Comparison of ENCODE assay signal across 1 cellular context in the genomic region with DNA sequence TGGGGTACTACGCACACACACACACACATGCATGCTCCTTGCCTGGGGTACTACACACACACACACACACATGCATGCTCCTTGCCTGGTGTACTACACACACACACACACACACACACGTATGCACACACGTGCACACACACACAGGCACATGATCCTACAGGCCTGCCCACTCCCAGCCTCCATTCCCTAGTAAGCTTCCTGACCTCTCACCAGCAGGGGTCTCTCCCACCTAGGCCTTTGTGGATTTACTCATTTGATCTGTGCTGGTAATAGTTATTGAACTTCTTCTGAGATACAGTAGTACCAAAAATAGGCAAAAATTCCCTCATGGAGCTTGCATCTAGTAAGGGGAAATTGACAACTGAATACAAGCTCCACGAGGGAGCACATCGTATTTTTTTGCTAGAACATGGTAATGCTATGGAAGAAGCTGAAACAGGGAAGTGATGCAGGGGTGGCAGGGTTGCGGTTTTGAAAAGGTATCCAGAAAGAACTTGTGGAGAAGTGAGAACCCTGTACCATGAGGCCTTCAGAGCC.
TF ChIP-seq lines count a peak whose summit lies in the region.

No MANE protein-coding gene starts in this region.

TF ChIP-seq in K562, 482 proteins besides CTCF, POLR2A, EP300 and RAD21 (continued from another document):
- TF ChIP-seq TOE1 (IDR thresholded peaks at IDR 0.05; ENCODE audit: borderline replicate concordance) (peak; percentile 68), TOE1 (CRISPR knock-in tag; IDR thresholded peaks at IDR 0.05; ENCODE audit: borderline replicate concordance, low read depth) (no peak), ELF4 (CRISPR knock-in tag; IDR thresholded peaks at IDR 0.05) (0 out of 2 replicates have a peak, but pooled peaks have one; percentile 38), IFI16 (CRISPR knock-in tag; IDR thresholded peaks at IDR 0.05) (no peak), THRAP3 (IDR thresholded peaks at IDR 0.05; ENCODE audit: borderline replicate concordance) (0 out of 2 replicates have a peak, but pooled peaks have one; percentile 61), ASH1L (IDR thresholded peaks at IDR 0.05; ENCODE audit: borderline replicate concordance, low read depth, partially characterized antibody) (no peak), RFX1 (IDR thresholded peaks at IDR 0.05) (no peak), RCOR1 (IDR thresholded peaks at IDR 0.05; ENCODE audit: borderline replicate concordance in 1 of 2, low read depth in 2 of 2, low read length in 2 of 2) (peak in 1 of 2 experiments; percentile 32; a peak in 1 of 4 replicates), PHB (CRISPR knock-in tag; IDR thresholded peaks at IDR 0.05) (no peak), ZHX1 (conservative IDR thresholded peaks at IDR 0.05; ENCODE audit: low read length) (0 out of 2 replicates have a peak, but pooled peaks have one; percentile 45), HDAC1 (IDR thresholded peaks at IDR 0.05) (peak in 1 of 2 experiments; percentile 40; a peak in 1 of 4 replicates), HDGF (IDR thresholded peaks at IDR 0.05) (peak; percentile 84), RAD51 (IDR thresholded peaks at IDR 0.05; ENCODE audit: borderline replicate concordance, low read depth) (peak; percentile 37; the same call in 1 of the 2 replicates), ARNT (IDR thresholded peaks at IDR 0.05) (peak in 1 of 2 experiments; percentile 43; a peak in 1 of 4 replicates), JUN (IDR thresholded peaks at IDR 0.05; ENCODE audit: borderline replicate concordance, low read depth, low read length) (0 out of 2 replicates have a peak, but pooled peaks have one; percentile 38), JUN (CRISPR knock-in tag; IDR thresholded peaks at IDR 0.05; ENCODE audit: borderline replicate concordance) (no peak), JUND (IDR thresholded peaks at IDR 0.05; ENCODE audit: borderline replicate concordance, low read depth, low read length) (0 out of 2 replicates have a peak, but pooled peaks have one; percentile 45), JUND (tag; IDR thresholded peaks at IDR 0.05; ENCODE audit: borderline replicate concordance, low read depth, low read length) (no peak; the same call in 2 of the 3 replicates), ATF4 (CRISPR knock-in tag; IDR thresholded peaks at IDR 0.05) (no peak), MLLT1 (IDR thresholded peaks at IDR 0.05) (peak in 1 of 2 experiments; percentile 29; a peak in 1 of 4 replicates), KLF16 (IDR thresholded peaks at IDR 0.05) (peak; percentile 45; the same call in 1 of the 2 replicates)
- TF ChIP-seq, protein P1, sequence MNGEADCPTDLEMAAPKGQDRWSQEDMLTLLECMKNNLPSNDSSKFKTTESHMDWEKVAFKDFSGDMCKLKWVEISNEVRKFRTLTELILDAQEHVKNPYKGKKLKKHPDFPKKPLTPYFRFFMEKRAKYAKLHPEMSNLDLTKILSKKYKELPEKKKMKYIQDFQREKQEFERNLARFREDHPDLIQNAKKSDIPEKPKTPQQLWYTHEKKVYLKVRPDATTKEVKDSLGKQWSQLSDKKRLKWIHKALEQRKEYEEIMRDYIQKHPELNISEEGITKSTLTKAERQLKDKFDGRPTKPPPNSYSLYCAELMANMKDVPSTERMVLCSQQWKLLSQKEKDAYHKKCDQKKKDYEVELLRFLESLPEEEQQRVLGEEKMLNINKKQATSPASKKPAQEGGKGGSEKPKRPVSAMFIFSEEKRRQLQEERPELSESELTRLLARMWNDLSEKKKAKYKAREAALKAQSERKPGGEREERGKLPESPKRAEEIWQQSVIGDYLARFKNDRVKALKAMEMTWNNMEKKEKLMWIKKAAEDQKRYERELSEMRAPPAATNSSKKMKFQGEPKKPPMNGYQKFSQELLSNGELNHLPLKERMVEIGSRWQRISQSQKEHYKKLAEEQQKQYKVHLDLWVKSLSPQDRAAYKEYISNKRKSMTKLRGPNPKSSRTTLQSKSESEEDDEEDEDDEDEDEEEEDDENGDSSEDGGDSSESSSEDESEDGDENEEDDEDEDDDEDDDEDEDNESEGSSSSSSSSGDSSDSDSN (IDR thresholded peaks at IDR 0.05; ENCODE audit: borderline replicate concordance in 1 of 2, low read depth in 2 of 2, low read length in 2 of 2), result no peak
- TF ChIP-seq, protein P2, sequence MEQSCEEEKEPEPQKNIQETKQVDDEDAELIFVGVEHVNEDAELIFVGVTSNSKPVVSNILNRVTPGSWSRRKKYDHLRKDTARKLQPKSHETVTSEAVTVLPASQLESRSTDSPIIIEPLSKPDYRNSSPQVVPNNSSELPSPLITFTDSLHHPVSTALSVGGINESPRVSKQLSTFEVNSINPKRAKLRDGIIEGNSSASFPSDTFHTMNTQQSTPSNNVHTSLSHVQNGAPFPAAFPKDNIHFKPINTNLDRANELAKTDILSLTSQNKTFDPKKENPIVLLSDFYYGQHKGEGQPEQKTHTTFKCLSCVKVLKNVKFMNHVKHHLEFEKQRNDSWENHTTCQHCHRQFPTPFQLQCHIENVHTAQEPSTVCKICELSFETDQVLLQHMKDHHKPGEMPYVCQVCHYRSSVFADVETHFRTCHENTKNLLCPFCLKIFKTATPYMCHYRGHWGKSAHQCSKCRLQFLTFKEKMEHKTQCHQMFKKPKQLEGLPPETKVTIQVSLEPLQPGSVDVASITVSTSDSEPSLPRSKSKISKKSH (CRISPR knock-in tag; IDR thresholded peaks at IDR 0.05), result no peak
- TF ChIP-seq, protein P3, sequence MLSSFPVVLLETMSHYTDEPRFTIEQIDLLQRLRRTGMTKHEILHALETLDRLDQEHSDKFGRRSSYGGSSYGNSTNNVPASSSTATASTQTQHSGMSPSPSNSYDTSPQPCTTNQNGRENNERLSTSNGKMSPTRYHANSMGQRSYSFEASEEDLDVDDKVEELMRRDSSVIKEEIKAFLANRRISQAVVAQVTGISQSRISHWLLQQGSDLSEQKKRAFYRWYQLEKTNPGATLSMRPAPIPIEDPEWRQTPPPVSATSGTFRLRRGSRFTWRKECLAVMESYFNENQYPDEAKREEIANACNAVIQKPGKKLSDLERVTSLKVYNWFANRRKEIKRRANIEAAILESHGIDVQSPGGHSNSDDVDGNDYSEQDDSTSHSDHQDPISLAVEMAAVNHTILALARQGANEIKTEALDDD (IDR thresholded peaks at IDR 0.05), result peak; percentile 58; the same call in 1 of the 2 replicates
